In the genomic region with DNA sequence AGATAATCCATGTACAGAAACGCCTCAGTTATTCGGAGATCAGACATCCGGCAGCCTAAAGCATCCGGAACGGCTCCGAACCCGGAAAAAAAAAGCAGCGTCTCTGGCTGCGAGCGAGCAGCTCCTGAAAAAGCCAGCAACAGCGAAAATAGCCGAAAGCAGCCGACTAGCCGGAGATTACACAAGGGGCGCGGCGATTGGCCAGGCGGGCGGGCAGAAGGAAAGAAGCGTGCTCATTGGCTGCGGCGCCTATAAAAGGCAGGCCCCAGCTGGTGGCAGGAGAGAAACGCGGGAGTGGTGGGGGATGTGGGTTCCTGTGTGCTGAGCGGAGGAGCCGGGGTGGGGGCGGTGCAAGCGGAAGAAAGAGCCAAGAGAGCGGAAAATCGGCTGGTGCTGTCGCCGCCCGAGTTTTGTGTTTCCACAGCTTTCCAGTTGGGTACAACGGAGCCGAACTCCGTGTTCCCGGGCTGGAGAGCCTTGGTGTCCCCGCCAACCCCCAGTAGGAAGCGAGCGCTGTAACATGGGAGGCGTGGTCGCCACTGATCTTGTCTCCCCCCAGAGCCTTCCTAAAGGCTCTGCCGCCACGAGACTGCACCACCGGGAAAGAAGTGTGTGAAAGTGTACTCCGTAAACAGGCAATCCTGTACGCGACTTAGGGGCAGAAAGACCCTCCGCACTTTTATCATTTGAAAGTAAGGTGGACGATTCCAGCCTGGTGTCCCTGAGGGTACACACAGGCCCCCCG, we compare ENCODE assay signal across 8 cellular contexts. TPM values are rescaled to one million over a fixed set of nuclear protein-coding genes. Genes with fewer than 3 reads are reported as not detected.
A peak's percentile ranks its signal among the peaks of the same experiment; 100 is the strongest.
DNase-seq lines count a peak whose midpoint lies in the region; ATAC-seq lines count a peak whose summit lies in the region.

A gene (minus strand): TSS at position 141 of the 745 bp plus-strand sequence.

- H3K4me1 Mint-ChIP-seq in CD8-positive, alpha-beta memory T cell: peaks cover 18 to 41% (median 37%) of the 10 kb centered on the region in 3 donors

- peak within 1 kb of the TSS; percentile 81 to 98 (median 92) for H3K27ac Mint-ChIP-seq in CD8-positive, alpha-beta memory T cell

- POLR2A ChIA-PET in CD8-positive, alpha-beta memory T cell (lab: Charles Lee): interaction anchor here (0.6 to 0.9 kb wide), 4 partner anchors 48 to 1534 kb away, joined by 3 to 4 read pairs (median 3); no protein-coding TSS in a partner anchor

- peak within 1 kb of the TSS; percentile 87 for H3K4me3 ChIP-seq in CD8-positive, alpha-beta memory T cell (ENCODE audit: low read length)
- H3K4me3 ChIP-seq in effector memory CD4-positive, alpha-beta T cell (ENCODE audit: insufficient read depth, low read depth, low read length, poor library complexity, severe bottlenecking): peak within 1 kb of the TSS; percentile 91

- H3K27me3 Mint-ChIP-seq in CD8-positive, alpha-beta memory T cell: peaks cover 9 to 13% of the 10 kb centered on the region in 2 donors

- CTCF ChIA-PET in CD8-positive, alpha-beta memory T cell (lab: Charles Lee): interaction anchor here (0.9 to 2.6 kb wide), 12 partner anchors 9 to 556 kb away, joined by 3 to 13 read pairs (median 4); no protein-coding TSS in a partner anchor

- H3K27ac ChIP-seq in CD8-positive, alpha-beta memory T cell (ENCODE audit: low read depth, low read length): peak within 1 kb of the TSS; percentile 88
- H3K27ac ChIP-seq in effector memory CD4-positive, alpha-beta T cell (ENCODE audit: insufficient read depth, low read length, poor library complexity, severe bottlenecking): peak within 1 kb of the TSS; percentile 73

- H3K9me3 Mint-ChIP-seq in CD8-positive, alpha-beta memory T cell: no peaks in the 10 kb centered on the region

- H3K4me3 Mint-ChIP-seq in CD8-positive, alpha-beta memory T cell: peak within 1 kb of the TSS; percentile 91 to 99 (median 95)

- ATAC-seq in GM19468 (IDR thresholded peaks at IDR 0.05; ENCODE audit: extremely low read depth, unreplicated experiment): peak; percentile 93

- DNase-seq in CD8-positive, alpha-beta memory T cell: peak; percentile 97 to 99 (median 97)
- peak; percentile 89 for DNase-seq in HS-5 (ENCODE audit: low read depth)
- peak; percentile 98 for DNase-seq in NK-92 treated with Interleukin-12 subunit alpha and Interleukin-12 subunit beta, amount 100 ng/mL, for 24 hours (lab: John Stamatoyannopoulos, UW)
- peak; percentile 98 for DNase-seq in activated CD8-positive, alpha-beta memory T cell treated with anti-CD3 and anti-CD28 coated beads for 24 hours
- peak; percentile 96 to 97 (median 96) for DNase-seq in effector memory CD4-positive, alpha-beta T cell
- peak; percentile 99 for DNase-seq in medulla oblongata (ENCODE audit: extremely low spot score)
- peak; percentile 96 for DNase-seq in stimulated activated CD8-positive, alpha-beta memory T cell treated with anti-CD3 and anti-CD28 coated beads, Interleukin-12 subunit alpha, Interleukin-12 subunit beta, amount 100 ng/mL, for 1 hour (ENCODE audit: low read depth)

- no peaks in the 10 kb centered on the region for H3K27me3 ChIP-seq in CD8-positive, alpha-beta memory T cell (ENCODE audit: insufficient read depth, low read length, poor library complexity, severe bottlenecking)
- H3K27me3 ChIP-seq in effector memory CD4-positive, alpha-beta T cell (replicated peaks; ENCODE audit: control insufficient read depth, insufficient read depth, low read length, poor library complexity, severe bottlenecking): no peaks in the 10 kb centered on the region

- no peaks in the 10 kb centered on the region for H3K9me3 ChIP-seq in CD8-positive, alpha-beta memory T cell (ENCODE audit: low read length)
- no peaks in the 10 kb centered on the region for H3K9me3 ChIP-seq in effector memory CD4-positive, alpha-beta T cell (ENCODE audit: control insufficient read depth, low read length)

- peaks cover 0 to 18% (median 0%) of the 10 kb centered on the region in 3 donors for H3K36me3 Mint-ChIP-seq in CD8-positive, alpha-beta memory T cell

- no peaks in the 10 kb centered on the region for H3K36me3 ChIP-seq in CD8-positive, alpha-beta memory T cell (ENCODE audit: insufficient read depth, low read length)
- no peaks in the 10 kb centered on the region for H3K36me3 ChIP-seq in effector memory CD4-positive, alpha-beta T cell (ENCODE audit: control insufficient read depth, insufficient read depth, low read length)

- H3K4me1 ChIP-seq in CD8-positive, alpha-beta memory T cell (ENCODE audit: insufficient read depth, low read length): peaks cover 13% of the 10 kb centered on the region
- peaks cover 8% of the 10 kb centered on the region for H3K4me1 ChIP-seq in effector memory CD4-positive, alpha-beta T cell (ENCODE audit: control insufficient read depth, insufficient read depth, low read length, poor library complexity, severe bottlenecking)

RNA-seq across cellular contexts. Expression of the gene that starts here (rescaled TPM):
- 1 to 10 TPM; 5.6 to 6.5 TPM for total RNA-seq in CD8-positive, alpha-beta memory T cell
- polyA plus RNA-seq in CD8-positive, alpha-beta memory T cell: 18.8 TPM

Comparison
In these comparisons a context has a peak if more than half of its experiments do, and no peak if none do; other contexts are left out.
1. Peak in every context shown above with its lines: DNase-seq, ATAC-seq, H3K4me3 ChIP-seq and H3K27ac ChIP-seq.